Comparison of ENCODE assay signal across 8 cellular contexts in the genomic region with DNA sequence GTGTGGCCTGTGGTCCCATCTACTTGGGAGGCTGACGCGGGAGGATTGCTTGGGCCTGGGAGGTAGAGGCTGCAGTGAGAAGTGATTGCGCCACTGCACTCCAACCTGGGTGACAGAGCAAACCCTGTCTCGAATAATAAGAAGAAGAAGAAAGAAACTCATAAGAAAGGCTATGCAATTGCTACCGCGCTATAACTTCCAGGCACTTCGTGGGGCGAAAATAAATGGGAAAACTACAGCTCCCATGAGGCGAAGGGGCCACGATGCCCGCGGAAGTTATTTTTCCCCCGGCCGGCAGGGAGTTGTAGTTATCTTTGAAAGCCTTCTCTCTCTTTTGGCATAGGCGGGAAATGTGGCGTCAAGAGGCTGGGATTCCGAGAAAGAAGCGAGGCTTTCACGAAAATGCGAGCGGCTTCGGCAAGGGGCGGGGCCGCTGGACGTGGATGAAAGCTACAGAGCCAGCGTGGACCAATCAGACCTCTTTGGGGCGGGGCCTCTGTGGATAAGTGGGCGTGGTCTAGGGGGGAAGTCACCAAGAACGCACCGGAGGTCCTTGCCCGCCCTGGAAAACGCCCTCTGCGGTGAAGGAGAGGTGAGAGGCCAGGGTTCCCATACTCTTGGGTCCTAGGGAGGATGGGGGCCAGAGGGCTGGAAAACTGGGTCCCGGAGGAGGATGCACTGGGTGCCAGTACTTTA. TPM values are rescaled to one million over a fixed set of nuclear protein-coding genes. Genes with fewer than 3 reads are reported as not detected.
DNase-seq lines count a peak whose midpoint lies in the region; ATAC-seq and TF ChIP-seq lines count a peak whose summit lies in the region.

A gene (plus strand): TSS at position 532 of the 696 bp plus-strand sequence. CDS start 485 bp downstream, outside the sequence.

- H3K9me3 ChIP-seq in BE2C (no peaks in the 10 kb centered on the region), left lung (no peaks in the 10 kb centered on the region)

- H3K27ac ChIP-seq in left lung: peak within 1 kb of the TSS; percentile 90 to 93

- H3K27me3 ChIP-seq in BE2C (no peaks in the 10 kb centered on the region), left lung (peaks cover 0 to 18% of the 10 kb centered on the region in 2 donors)

- TF ChIP-seq CTCF in BE2C (IDR thresholded peaks at IDR 0.05; ENCODE audit: low read depth, low read length) (peak; percentile 33), left lung (IDR thresholded peaks at IDR 0.05) (peak; percentile 9 to 21)

- H3K4me1 ChIP-seq in BE2C (no peaks in the 10 kb centered on the region), left lung (peaks cover 10 to 38% of the 10 kb centered on the region in 2 donors)

- intact Hi-C loops in left lung (cut with DNase I): no loop called here

- ATAC-seq in GM19324 (IDR thresholded peaks at IDR 0.05; ENCODE audit: low FRiP score, unreplicated experiment) (peak; percentile 84), HG03558 (IDR thresholded peaks at IDR 0.05; ENCODE audit: extremely low read depth, unreplicated experiment) (peak; percentile 62), left lung (peak; percentile 99)

- DNase-seq in BE2C (peak; percentile 99), NCI-H774 (lab: John Stamatoyannopoulos, UW) (peak; percentile 95), dermis blood vessel endothelial cell (peak; percentile 98), left lung (peak; percentile 98 to 99)
- DNase-seq in activated CD4-positive, alpha-beta T cell treated with anti-CD3 and anti-CD28 coated beads, Interleukin-2, amount 50 U/mL, for 4 hours: peak; percentile 99 to 100
- peak; percentile 99 for DNase-seq in stimulated activated CD4-positive, alpha-beta T cell treated with anti-CD3 and anti-CD28 coated beads, Interleukin-2, amount 100 ng/mL, for 48 hours

- H3K36me3 ChIP-seq in BE2C (peaks cover 5% of the 10 kb centered on the region; the same call in 1 of the 2 replicates), left lung (peaks cover 0 to 10% of the 10 kb centered on the region in 2 donors)

- peak within 1 kb of the TSS; percentile 89 for H3K4me3 ChIP-seq in BE2C (ENCODE audit: low read depth, low read length)
- peak within 1 kb of the TSS; percentile 87 to 99 for H3K4me3 ChIP-seq in left lung

RNA-seq across cellular contexts. Expression of the gene that starts here (rescaled TPM):
- polyA plus RNA-seq in BE2C (2012; ENCODE audit: insufficient read depth, insufficient read length, low read depth): 152 TPM
- total RNA-seq in dermis blood vessel endothelial cell (167 and 333 TPM in 2 replicates), left lung (100 to 1,000 TPM; 286 to 331 TPM)

Comparison
In these comparisons a context has a peak if more than half of its experiments do, and no peak if none do; other contexts are left out.
1. Peak in every context shown above with its lines: DNase-seq, ATAC-seq, H3K4me3 ChIP-seq and H3K27ac ChIP-seq.